In the genomic region with DNA sequence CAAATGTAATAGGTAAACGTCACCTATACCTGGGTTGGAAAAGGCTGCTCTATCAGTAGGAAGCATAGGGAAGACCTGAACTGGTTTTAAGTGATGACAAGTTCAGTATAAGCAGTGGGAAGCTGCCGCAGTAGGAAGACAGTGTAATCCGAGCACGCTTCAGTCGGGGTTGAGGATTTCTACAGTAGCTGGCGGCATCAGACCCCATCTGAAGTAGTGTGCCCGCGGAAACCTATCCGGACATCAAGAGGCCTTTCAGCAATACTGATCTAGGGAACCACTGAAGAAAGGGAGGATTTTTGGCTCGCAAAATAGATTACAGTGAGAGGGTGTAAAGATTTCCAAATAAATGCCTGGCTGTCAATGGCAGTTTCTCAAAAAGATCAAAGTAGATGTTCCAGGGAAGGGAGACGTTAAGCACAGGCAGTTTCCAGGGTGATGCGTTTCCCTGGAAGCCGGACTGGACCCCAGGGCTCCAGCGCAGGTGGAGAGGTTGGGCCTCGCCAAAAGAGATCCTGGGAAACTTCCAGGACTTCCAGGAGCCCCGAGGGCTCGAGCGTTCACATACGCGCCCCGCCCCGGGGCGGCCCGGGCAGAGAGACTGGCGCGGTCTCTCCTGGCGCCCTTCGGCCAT, we compare ENCODE assay signal across 6 cellular contexts. TPM values are rescaled to one million over a fixed set of nuclear protein-coding genes. Genes with fewer than 3 reads are reported as not detected.
A peak's percentile ranks its signal among the peaks of the same experiment; 100 is the strongest.
DNase-seq lines count a peak whose midpoint lies in the region; ATAC-seq and TF ChIP-seq lines count a peak whose summit lies in the region.

No MANE protein-coding gene starts in this region.

- H3K4me1 ChIP-seq in gastroesophageal sphincter = peaks cover 0 to 35% (median 7%) of the 10 kb centered on the region in 3 donors
- peaks cover 0 to 29% (median 23%) of the 10 kb centered on the region in 4 donors for H3K4me1 ChIP-seq in tibial artery

- intact Hi-C loops in tibial artery (cut with DNase I; ENCODE audit: low total_unique reads) = no loop called here
- intact Hi-C loops in posterior vena cava (cut with DNase I) = no loop called here

- H3K36me3 ChIP-seq in gastroesophageal sphincter = no peaks in the 10 kb centered on the region
- H3K36me3 ChIP-seq in tibial artery = no peaks in the 10 kb centered on the region

- DNase-seq in NCI-H2227 (lab: John Stamatoyannopoulos, UW; ENCODE audit: unreplicated experiment) (peak; percentile 50), tibial artery (no peak), iPS-NIHi11 (ENCODE audit: low spot score) (no peak), posterior vena cava (ENCODE audit: low spot score) (no peak)

- no peak for TF ChIP-seq POLR2A in gastroesophageal sphincter (IDR thresholded peaks at IDR 0.05)

- WGBS in gastroesophageal sphincter (ENCODE audit: low coverage in 1 of 2), 2 donors = 10 to 28% methylated on average over 14 to 16 of the region's 28 CpGs

- H3K9me3 ChIP-seq in gastroesophageal sphincter (no peaks in the 10 kb centered on the region), tibial artery (no peaks in the 10 kb centered on the region)

- no peak for TF ChIP-seq EP300 in gastroesophageal sphincter (IDR thresholded peaks at IDR 0.05)

- H3K27ac ChIP-seq in 22Rv1 (peak overlapping the region; percentile 87), gastroesophageal sphincter (peak overlapping the region; percentile 10 to 85 (median 78)), tibial artery (peak overlapping the region; percentile 63 to 77)

- TF ChIP-seq CTCF in 22Rv1 (IDR thresholded peaks at IDR 0.05) (no peak), gastroesophageal sphincter (IDR thresholded peaks at IDR 0.05) (no peak), tibial artery (IDR thresholded peaks at IDR 0.05) (no peak)

- peak; percentile 28 for ATAC-seq in gastroesophageal sphincter

- H3K4me3 ChIP-seq in gastroesophageal sphincter (peak overlapping the region; percentile 21 to 69), tibial artery (peak overlapping the region; percentile 52 to 65)

- no peaks in the 10 kb centered on the region for H3K27me3 ChIP-seq in gastroesophageal sphincter
- H3K27me3 ChIP-seq in tibial artery = no peaks in the 10 kb centered on the region

RNA-seq across cellular contexts. Expression of gene LOXL3, which starts 5.3 kb away (rescaled TPM):
- total RNA-seq in gastroesophageal sphincter (10 to 100 TPM in 1 of 4 donors, 1 to 10 TPM in 3; 7.2 to 13.2 (median 8.6) TPM), posterior vena cava (10 to 100 TPM in 1 of 2 donors, 1 to 10 TPM in 1; 6.1 to 11.8 TPM)

RNA-seq across cellular contexts. Expression of gene DOK1, which starts 6.1 kb away (rescaled TPM):
- total RNA-seq in gastroesophageal sphincter (10 to 100 TPM; 16.3 to 28.8 (median 19.5) TPM), posterior vena cava (10 to 100 TPM; 11.0 to 12.2 TPM)

RNA-seq across cellular contexts. Expression of gene HTRA2, which starts 18.7 kb away (rescaled TPM):
- total RNA-seq in gastroesophageal sphincter (10 to 100 TPM; 25.0 to 37.6 (median 29.1) TPM), posterior vena cava (10 to 100 TPM; 22.4 to 30.4 TPM)

RNA-seq across cellular contexts. Expression of gene AUP1, which starts 18.9 kb away (rescaled TPM):
- total RNA-seq in gastroesophageal sphincter (10 to 100 TPM; 62.7 to 92.1 (median 86.2) TPM), posterior vena cava (10 to 100 TPM; 64.4 to 67.0 TPM)

RNA-seq across cellular contexts. Expression of gene DQX1, which starts 22.4 kb away (rescaled TPM):
- total RNA-seq in gastroesophageal sphincter (not detected), posterior vena cava (not detected)
